17 cellular contexts compared by ENCODE assay signal in genomic region chr9:136995370-136995769, GRCh38. TPM values are rescaled to one million over a fixed set of nuclear protein-coding genes. Genes with fewer than 3 reads are reported as not detected.
DNase-seq lines count a peak whose midpoint lies in the region; ATAC-seq and TF ChIP-seq lines count a peak whose summit lies in the region.
"Had no signal": no experiment of that assay in that cellular context is flagged by ENCODE, and none has a peak within 500 bp of the region (broad histone marks: within the 10 kb centered on the region; RNA-seq: fewer than 3 reads in every experiment).

No MANE protein-coding gene starts in this region.

- TF ChIP-seq CTCF in HCT116 (IDR thresholded peaks at IDR 0.05 in 2 of 3, conservative IDR thresholded peaks at IDR 0.05 in 1 of 3; ENCODE audit: borderline replicate concordance in 1 of 3, insufficient read depth in 1 of 3, low read depth in 2 of 3, low read length in 2 of 3), result no peak
- no peak for TF ChIP-seq CTCF in smooth muscle cell (IDR thresholded peaks at IDR 0.05; ENCODE audit: borderline replicate concordance, insufficient read depth, poor library complexity, severe bottlenecking)
- TF ChIP-seq CTCF in H9 (conservative IDR thresholded peaks at IDR 0.05), result no peak

- no peak for TF ChIP-seq POLR2A in HCT116 (IDR thresholded peaks at IDR 0.05; ENCODE audit: borderline replicate concordance, extremely low read depth, insufficient read depth, insufficient read length)

- POLR2A ChIA-PET in HCT116 (lab: Charles Lee), result no interaction called here

- H3K23me2 ChIP-seq in H9 (ENCODE audit: insufficient read length, low read depth, low read length, poor library complexity, severe bottlenecking), result peaks cover 6% of the 10 kb centered on the region

- H3K79me2 ChIP-seq in HCT116 (ENCODE audit: insufficient read depth, low read length), result peaks cover 20% of the 10 kb centered on the region
- H3K79me2 ChIP-seq in smooth muscle cell (ENCODE audit: low read depth), result no peaks in the 10 kb centered on the region
- no peaks in the 10 kb centered on the region for H3K79me2 ChIP-seq in H9 (ENCODE audit: insufficient read depth, low read length)

- no peak overlapping the region; a peak in 1 of 22 replicates for H3K9ac ChIP-seq in BLaER1 treated with 17β-estradiol and CSF1 and Interleukin-3, amounts not matched to agents 10 nM and 100 nM
- H3K9ac ChIP-seq in HCT116 (ENCODE audit: low read length), result no peak overlapping the region
- no peak overlapping the region for H3K9ac ChIP-seq in smooth muscle cell (ENCODE audit: low read depth)
- no peak overlapping the region for H3K9ac ChIP-seq in H9 (ENCODE audit: extremely low read depth, insufficient read length, low read length)

- H3K4me1 Mint-ChIP-seq in H9, result peaks cover 9 to 12% of the 10 kb centered on the region in 2 experiments

- no peak for TF ChIP-seq RAD21 in HCT116 (IDR thresholded peaks at IDR 0.05; ENCODE audit: low read depth)

- no peaks in the 10 kb centered on the region for H3K9me3 ChIP-seq in BLaER1 treated with 17β-estradiol and CSF1 and Interleukin-3, amounts not matched to agents 10 nM and 100 nM (replicated peaks in 1 of 11)
- no peaks in the 10 kb centered on the region; a peak in 1 of 4 replicates for H3K9me3 ChIP-seq in HCT116 (ENCODE audit: control insufficient read depth in 1 of 2, insufficient read depth in 1 of 2, low read depth in 1 of 2, low read length in 2 of 2)
- no peaks in the 10 kb centered on the region for H3K9me3 ChIP-seq in esophagus (ENCODE audit: control insufficient read depth in 2 of 2, insufficient read depth in 1 of 2, low read depth in 1 of 2, low read length in 1 of 2)
- H3K9me3 ChIP-seq in smooth muscle cell (replicated peaks; ENCODE audit: low read depth), result no peaks in the 10 kb centered on the region
- H3K9me3 ChIP-seq in H9 (ENCODE audit: control insufficient read depth, low read depth, low read length), result no peaks in the 10 kb centered on the region

- no peak overlapping the region for H3K27ac ChIP-seq in BLaER1 treated with 17β-estradiol and CSF1 and Interleukin-3, amounts not matched to agents 10 nM and 100 nM
- H3K27ac ChIP-seq in HCT116 (ENCODE audit: low read depth, low read length) (peak overlapping the region; percentile 95), esophagus (ENCODE audit: low read depth in 2 of 2, low read length in 1 of 2) (peak overlapping the region; percentile 88), smooth muscle cell (ENCODE audit: low read depth) (no peak overlapping the region), H9 (ENCODE audit: insufficient read length, low read depth, low read length) (no peak overlapping the region)

- H2AFZ ChIP-seq in HCT116 (ENCODE audit: low read depth, low read length, poor library complexity, severe bottlenecking), result no peak overlapping the region
- H2AFZ ChIP-seq in smooth muscle cell (ENCODE audit: low read depth), result no peak overlapping the region
- no peak overlapping the region for H2AFZ ChIP-seq in H9 (ENCODE audit: low read length)

- H3K4me3 Mint-ChIP-seq in H9, result no peak overlapping the region
- H3K4me3 Mint-ChIP-seq: neural crest cell had no signal

- no peak overlapping the region for H3K4me3 ChIP-seq in BLaER1 treated with 17β-estradiol and CSF1 and Interleukin-3, amounts not matched to agents 10 nM and 100 nM
- H3K4me3 ChIP-seq in HCT116 (replicated peaks in 1 of 2; ENCODE audit: low read depth in 1 of 2, low read length in 2 of 2) (no peak overlapping the region), esophagus (ENCODE audit: low read depth in 1 of 2, low read length in 2 of 2) (peak overlapping the region; percentile 51 to 52), smooth muscle cell (no peak overlapping the region)

- H3K18ac ChIP-seq in H9 (ENCODE audit: insufficient read length, low read depth, low read length), result no peak overlapping the region

- no TSS peak for BruUV-seq in HCT116 (replicated peaks; lab: Mats Ljungman, UMichigan)

- intact Hi-C loops in HCT116 (cut with micrococcal nuclease), result no loop called here

- RAD21 ChIA-PET in HCT116 (lab: Charles Lee; ENCODE audit: low non-redundant PET in 1 of 2, low total read pairs in 2 of 2, uncharacterized antibody in 2 of 2, unreplicated experiment in 2 of 2), result no interaction called here

- no peak overlapping the region for H3K4ac ChIP-seq in H9 (ENCODE audit: low read depth, low read length)

- no peak overlapping the region for H3K27ac Mint-ChIP-seq in H9

- peaks cover 3% of the 10 kb centered on the region for H3F3A ChIP-seq in smooth muscle cell (ENCODE audit: low read depth)

- no peak overlapping the region for H3K14ac ChIP-seq in H9 (ENCODE audit: insufficient read depth, low read length)

- no peak overlapping the region for H4K8ac ChIP-seq in H9 (replicated peaks; ENCODE audit: insufficient read length, low read depth, low read length)

- H2BK120ac ChIP-seq in H9 (ENCODE audit: low read depth, low read length, poor library complexity, severe bottlenecking), result no peak overlapping the region

- no peak overlapping the region for H3K23ac ChIP-seq in H9 (ENCODE audit: insufficient read length, low read depth, low read length)

- DNase-seq in HCT116 (ENCODE audit: low read depth, low spot score), result no peak
- DNase-seq in smooth muscle cell (lab: John Stamatoyannopoulos, UW; ENCODE audit: unreplicated experiment), result no peak
- no peak for DNase-seq in H9
- no peak for DNase-seq in mesenteric fat pad (ENCODE audit: low spot score)
- DNase-seq: activated CD4-positive, alpha-beta T cell treated with anti-CD3 and anti-CD28 coated beads for 4 hours; activated CD8-positive, alpha-beta memory T cell treated with anti-CD3 and anti-CD28 coated beads, Interleukin-2, amount 50 U/mL, for 48 hours; activated gamma-delta T cell; CD4-positive, CD25-positive, alpha-beta regulatory T cell; DMS153; kidney glomerular epithelial cell; midbrain; NCI-H146 had no signal

- H2BK15ac ChIP-seq in H9 (ENCODE audit: low read depth, low read length), result no peak overlapping the region

- no peak overlapping the region for H3T11ph ChIP-seq in H9 (ENCODE audit: low read length)

- no peaks in the 10 kb centered on the region; a peak in 2 of 22 replicates for H3K27me3 ChIP-seq in BLaER1 treated with 17β-estradiol and CSF1 and Interleukin-3, amounts not matched to agents 10 nM and 100 nM
- H3K27me3 ChIP-seq in HCT116 (ENCODE audit: insufficient read depth, low read length), result no peaks in the 10 kb centered on the region
- no peaks in the 10 kb centered on the region for H3K27me3 ChIP-seq in esophagus (ENCODE audit: control insufficient read depth in 1 of 2, insufficient read depth in 2 of 2, low read length in 2 of 2)
- no peaks in the 10 kb centered on the region for H3K27me3 ChIP-seq in smooth muscle cell (ENCODE audit: low read depth)
- H3K27me3 ChIP-seq in H9 (ENCODE audit: insufficient read depth, low read length), result no peaks in the 10 kb centered on the region

- H2BK12ac ChIP-seq in H9 (ENCODE audit: insufficient read length, low read depth, low read length), result no peak overlapping the region

- peaks cover 0 to 32% (median 11%) of the 10 kb centered on the region in 11 experiments; a peak in 14 of 22 replicates for H4K20me1 ChIP-seq in BLaER1 treated with 17β-estradiol and CSF1 and Interleukin-3, amounts not matched to agents 10 nM and 100 nM
- H4K20me1 ChIP-seq in HCT116 (ENCODE audit: insufficient read depth), result no peaks in the 10 kb centered on the region
- H4K20me1 ChIP-seq in smooth muscle cell (ENCODE audit: low read depth), result no peaks in the 10 kb centered on the region
- no peaks in the 10 kb centered on the region for H4K20me1 ChIP-seq in H9 (ENCODE audit: control insufficient read depth, insufficient read depth, insufficient read length)

- H2BK20ac ChIP-seq in H9 (ENCODE audit: low read depth, low read length, poor library complexity, severe bottlenecking), result no peak overlapping the region

- H2BK5ac ChIP-seq in H9 (ENCODE audit: insufficient read length, low read length), result no peak overlapping the region

- peaks cover 0 to 19% (median 8%) of the 10 kb centered on the region in 11 experiments; a peak in 10 of 22 replicates for H3K36me3 ChIP-seq in BLaER1 treated with 17β-estradiol and CSF1 and Interleukin-3, amounts not matched to agents 10 nM and 100 nM
- H3K36me3 ChIP-seq in HCT116 (ENCODE audit: control insufficient read depth in 1 of 2, insufficient read depth in 2 of 2, low read length in 2 of 2), result peaks cover 0 to 12% of the 10 kb centered on the region in 2 experiments; a peak in 2 of 4 replicates
- H3K36me3 ChIP-seq in esophagus (ENCODE audit: control insufficient read depth in 2 of 2, insufficient read depth in 2 of 2, low read length in 1 of 2), result peaks cover 0 to 9% of the 10 kb centered on the region in 2 donors
- no peaks in the 10 kb centered on the region for H3K36me3 ChIP-seq in smooth muscle cell (ENCODE audit: low read depth)

- no peak overlapping the region for H4K91ac ChIP-seq in H9 (ENCODE audit: insufficient read length, low read depth, low read length)

- H3K27me3 Mint-ChIP-seq in H9 (ENCODE audit: low read depth), result peaks cover 19% of the 10 kb centered on the region

- peaks cover 64 to 84% (median 75%) of the 10 kb centered on the region in 10 experiments for H3K4me1 ChIP-seq in BLaER1 treated with 17β-estradiol and CSF1 and Interleukin-3, amounts not matched to agents 10 nM and 100 nM
- H3K4me1 ChIP-seq in HCT116 (ENCODE audit: control insufficient read depth in 1 of 2, insufficient read depth in 2 of 2, low read length in 2 of 2) (peaks cover 54 to 75% of the 10 kb centered on the region in 2 experiments), esophagus (ENCODE audit: control insufficient read depth in 2 of 2, insufficient read depth in 2 of 2, low read length in 1 of 2) (peaks cover 0 to 35% of the 10 kb centered on the region in 2 donors), smooth muscle cell (ENCODE audit: low read depth) (peaks cover 18% of the 10 kb centered on the region), H9 (ENCODE audit: insufficient read depth, low read length) (no peaks in the 10 kb centered on the region)

- no peak overlapping the region for H4K5ac ChIP-seq in H9 (ENCODE audit: insufficient read length, low read depth, low read length)

- no peak overlapping the region for H2AK5ac ChIP-seq in H9 (ENCODE audit: insufficient read length, low read length)

- 22 to 30% methylated on average over 29 of the region's 29 CpGs for WGBS in esophagus, 2 donors
- 82% methylated on average over 16 of the region's 29 CpGs for WGBS in smooth muscle cell (ENCODE audit: low lambda C conversion rate)
- WGBS in H9 (ENCODE audit: extremely low coverage, insufficient read length, low lambda C conversion rate), result no CpG with 5 or more reads among the region's 29 CpGs

- H3K4me2 ChIP-seq in BLaER1 treated with 17β-estradiol and CSF1 and Interleukin-3, amounts not matched to agents 10 nM and 100 nM, result peak overlapping the region in 8 of 11 experiments; percentile 81 to 92 (median 89); a peak in 13 of 22 replicates
- H3K4me2 ChIP-seq in HCT116 (ENCODE audit: low read length) (peak overlapping the region; percentile 88), smooth muscle cell (peak overlapping the region; percentile 31), H9 (ENCODE audit: insufficient read depth, insufficient read length, low read length) (no peak overlapping the region)

- no peak overlapping the region for H3K56ac ChIP-seq in H9 (ENCODE audit: insufficient read length, low read depth, low read length)

- no peaks in the 10 kb centered on the region for H3K9me2 ChIP-seq in HCT116 (ENCODE audit: insufficient read depth)

- CTCF ChIA-PET in HCT116 (lab: Charles Lee), result interaction anchor here (1.0 to 1.5 kb wide), 4 partner anchors 34 to 241 kb away, joined by 3 to 11 read pairs (median 4); no protein-coding TSS in a partner anchor

- H3K9me3 Mint-ChIP-seq in H9, result peaks cover 9 to 10% of the 10 kb centered on the region in 2 experiments; a peak in 3 of 5 replicates
- H3K9me3 Mint-ChIP-seq: CD4-positive, CD25-positive, alpha-beta regulatory T cell; neural crest cell had no signal

- H3K79me1 ChIP-seq in H9 (ENCODE audit: insufficient read depth, low read depth, low read length, poor library complexity, severe bottlenecking), result no peaks in the 10 kb centered on the region

- ATAC-seq in HCT116, result no peak
- ATAC-seq in HG02970 (IDR thresholded peaks at IDR 0.05; ENCODE audit: low FRiP score, unreplicated experiment), result no peak

- peaks cover 2 to 8% (median 2%) of the 10 kb centered on the region in 3 experiments; a peak in 5 of 7 replicates for H3K36me3 Mint-ChIP-seq in H9 (ENCODE audit: insufficient read depth in 1 of 3, low read depth in 3 of 3)
- H3K36me3 Mint-ChIP-seq: CD4-positive, CD25-positive, alpha-beta regulatory T cell had no signal

RNA-seq across cellular contexts. Expression of gene CLIC3, which starts 1.0 kb away (rescaled TPM):
- 8.4 TPM for total RNA-seq in HCT116 (2021; ENCODE audit: unreplicated experiment)
- polyA plus RNA-seq in HCT116 (2012), result 14.0 and 15.3 TPM in 2 replicates
- polyA plus RNA-seq in esophagus, result 100 to 1,000 TPM; 351 to 474 TPM
- 15.2 and 36.8 TPM in 2 replicates for total RNA-seq in smooth muscle cell
- polyA plus RNA-seq in smooth muscle cell, result 43.9 and 69.9 TPM in 2 replicates
- 0.29 and 0.31 TPM in 2 replicates for total RNA-seq in H9 (2021)
- total RNA-seq in mesenteric fat pad, result 1.6 TPM
- total RNA-seq: neural crest cell had no signal

RNA-seq across cellular contexts. Expression of gene PAXX, which starts 3.1 kb away (rescaled TPM):
- total RNA-seq in HCT116 (2021; ENCODE audit: unreplicated experiment) (89.0 TPM), smooth muscle cell (27.4 and 29.0 TPM in 2 replicates), H9 (2021) (46.8 and 51.2 TPM in 2 replicates), mesenteric fat pad (29.4 TPM)
- polyA plus RNA-seq in HCT116 (2012), result 57.8 and 80.5 TPM in 2 replicates
- polyA plus RNA-seq in esophagus (100 to 1,000 TPM in 1 of 2 donors, 10 to 100 TPM in 1; 49.7 to 119 TPM), smooth muscle cell (61.4 and 62.0 TPM in 2 replicates)

RNA-seq across cellular contexts. Expression of gene LCNL1, which starts 12.6 kb away (rescaled TPM):
- total RNA-seq in HCT116 (2021; ENCODE audit: unreplicated experiment) (0.44 TPM), smooth muscle cell (0.67 and 1.1 TPM in 2 replicates), H9 (2021) (0.18 and 0.20 TPM in 2 replicates), mesenteric fat pad (0.71 TPM)
- 0.25 and 0.41 TPM in 2 replicates for polyA plus RNA-seq in HCT116 (2012)
- polyA plus RNA-seq in esophagus (under 1 TPM; 0.20 to 0.55 TPM), smooth muscle cell (0.85 and 0.89 TPM in 2 replicates)
- total RNA-seq: CD4-positive, CD25-positive, alpha-beta regulatory T cell; M059J; neural crest cell had no signal
- polyA plus RNA-seq: CD4-positive, CD25-positive, alpha-beta regulatory T cell had no signal

RNA-seq across cellular contexts. Expression of gene PTGDS, which starts 18.1 kb away (rescaled TPM):
- total RNA-seq in HCT116 (2021; ENCODE audit: unreplicated experiment) (3.1 TPM), smooth muscle cell (119 and 145 TPM in 2 replicates), H9 (2021) (3.6 and 4.8 TPM in 2 replicates), mesenteric fat pad (249 TPM)
- 0.61 and 1.3 TPM in 2 replicates for polyA plus RNA-seq in HCT116 (2012)
- polyA plus RNA-seq in esophagus (10 to 100 TPM; 18.4 to 42.3 TPM), smooth muscle cell (597 and 611 TPM in 2 replicates)
- total RNA-seq: M059J, neural crest cell had no signal

RNA-seq across cellular contexts. Expression of gene ABCA2, which starts 32.7 kb away (rescaled TPM):
- total RNA-seq in HCT116 (2021; ENCODE audit: unreplicated experiment) (114 TPM), smooth muscle cell (15.9 and 23.0 TPM in 2 replicates), H9 (2021) (15.2 and 22.4 TPM in 2 replicates), mesenteric fat pad (47.2 TPM)
- 132 and 183 TPM in 2 replicates for polyA plus RNA-seq in HCT116 (2012)
- polyA plus RNA-seq in esophagus (10 to 100 TPM in 1 of 2 donors, 1 to 10 TPM in 1; 7.7 to 14.7 TPM), smooth muscle cell (26.2 and 29.0 TPM in 2 replicates)

Comparison
In these comparisons a context has a peak if more than half of its experiments do, and no peak if none do; other contexts are left out.
1. H3K27ac ChIP-seq: peak in HCT116 (single experiment) and esophagus (2 of 2); none in BLaER1 treated with 17β-estradiol and CSF1 and Interleukin-3, amounts not matched to agents 10 nM and 100 nM (0 of 11), smooth muscle cell (single experiment) and H9 (single experiment).
2. H3K4me3 ChIP-seq: peak in esophagus (2 of 2); none in BLaER1 treated with 17β-estradiol and CSF1 and Interleukin-3, amounts not matched to agents 10 nM and 100 nM (0 of 10), HCT116 (0 of 2) and smooth muscle cell (single experiment).